In the genomic region with DNA sequence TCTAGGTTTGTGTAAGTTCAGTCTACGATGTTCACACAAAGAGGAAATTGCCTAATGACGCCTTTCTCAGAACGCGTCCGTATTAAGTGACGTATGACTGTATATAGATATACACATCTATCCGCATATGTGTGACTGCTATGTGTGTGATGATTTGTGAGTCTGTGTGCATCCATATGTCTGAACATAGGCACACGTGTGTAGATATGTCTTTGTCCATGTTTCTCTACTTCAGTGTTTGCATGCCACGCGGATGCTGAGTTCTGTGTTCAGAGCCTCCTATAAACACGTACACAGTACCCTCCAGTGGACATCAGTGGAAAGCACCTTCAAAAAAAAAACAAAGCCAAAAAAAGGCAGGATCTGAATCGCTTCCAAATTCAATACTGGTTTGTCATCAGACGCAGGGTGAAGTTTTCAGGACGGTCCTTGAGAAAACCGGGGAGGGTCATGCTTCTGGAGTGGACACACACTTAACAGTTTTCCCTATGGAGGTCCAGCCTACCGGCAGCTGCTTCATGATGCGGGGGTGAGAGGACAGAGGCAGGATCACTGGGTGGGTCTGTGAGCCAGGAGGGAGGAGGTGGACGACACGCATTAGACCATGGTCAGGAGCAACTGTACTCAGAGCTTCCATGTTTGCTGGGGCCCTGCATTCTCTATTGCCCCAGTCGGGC, we compare ENCODE assay signal across 8 cellular contexts. TPM values are rescaled to one million over a fixed set of nuclear protein-coding genes. Genes with fewer than 3 reads are reported as not detected.
A peak's percentile ranks its signal among the peaks of the same experiment; 100 is the strongest.
DNase-seq lines count a peak whose midpoint lies in the region; ATAC-seq and TF ChIP-seq lines count a peak whose summit lies in the region.

No MANE protein-coding gene starts in this region.

- no peaks in the 10 kb centered on the region for H3K9me3 ChIP-seq in HAP-1

- H3K27me3 ChIP-seq in HAP-1 (ENCODE audit: low read depth) = no peaks in the 10 kb centered on the region

- in situ Hi-C loops in HAP-1 (cut with MboI; ENCODE audit: low sequenced_read_pairs) = loop anchor here (5.0 to 25.0 kb wide), 3 partner anchors 271 to 876 kb away; partner anchors contain the start of gene POLR1E

- peaks cover 23% of the 10 kb centered on the region for H3K4me1 ChIP-seq in HAP-1

- no peaks in the 10 kb centered on the region for H3K36me3 ChIP-seq in HAP-1 (replicated peaks)

- no peak overlapping the region for H3K4me3 ChIP-seq in HAP-1
- H3K4me3 ChIP-seq in epithelial cell of proximal tubule (ENCODE audit: low read depth, low read length) = no peak overlapping the region

- TF ChIP-seq CTCF in epithelial cell of proximal tubule (conservative IDR thresholded peaks at IDR 0.05; ENCODE audit: low read depth, low read length) = peak; percentile 80

- ATAC-seq in HG03571 (IDR thresholded peaks at IDR 0.05; ENCODE audit: unreplicated experiment) = no peak

- DNase-seq in NCI-H524 (lab: John Stamatoyannopoulos, UW) (peak; percentile 38 to 62), NCI-H524 treated with DMSO at 0.1 percent for 48 hours (lab: John Stamatoyannopoulos, UW) (no peak), HAP-1 (ENCODE audit: low spot score in 2 of 2) (peak; percentile 65 to 73), NCI-H1930 (lab: John Stamatoyannopoulos, UW) (peak; percentile 42 to 46), T1000 (lab: John Stamatoyannopoulos, UW) (peak; percentile 36), epithelial cell of proximal tubule (ENCODE audit: low read depth) (peak; percentile 56), myocyte (ENCODE audit: low read depth) (peak; percentile 87)

RNA-seq across cellular contexts. Expression of gene ALDH1B1, which starts 29.5 kb away (rescaled TPM):
- total RNA-seq in epithelial cell of proximal tubule (47.5 and 79.3 TPM in 2 replicates), myocyte (147 and 166 TPM in 2 replicates)
- polyA plus RNA-seq in myocyte (2012) = 152 TPM
